8 cellular contexts compared by ENCODE assay signal in the genomic region with DNA sequence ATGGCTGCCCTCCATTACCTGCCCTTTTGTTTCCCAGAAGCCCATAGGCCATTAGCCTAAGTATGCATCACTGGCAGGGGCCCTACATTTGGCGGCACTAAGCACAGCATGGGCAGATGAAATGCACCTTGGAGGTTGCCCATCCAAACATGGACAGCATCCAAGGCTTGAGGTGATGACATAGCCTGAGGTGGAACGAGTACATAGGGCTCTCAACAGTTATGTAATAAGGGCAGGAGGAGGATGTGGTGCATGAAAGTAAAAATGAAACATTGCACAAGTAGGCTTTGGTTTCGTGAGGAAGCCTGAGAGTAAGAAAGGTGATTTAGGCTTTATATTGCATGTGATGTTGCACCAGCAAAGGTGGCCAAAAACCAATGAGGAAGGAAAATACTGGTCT.
A peak's percentile ranks its signal among the peaks of the same experiment; 100 is the strongest.
DNase-seq lines count a peak whose midpoint lies in the region; ATAC-seq and TF ChIP-seq lines count a peak whose summit lies in the region.

No MANE protein-coding gene starts in this region.

- no peaks in the 10 kb centered on the region for H3K9me3 ChIP-seq in CD8-positive, alpha-beta T cell (ENCODE audit: low read length)

- POLR2A ChIA-PET in CD8-positive, alpha-beta T cell (lab: Charles Lee) = interaction anchor here (1.1 kb wide), 1 partner anchor 25 kb away, joined by 3 read pairs; no protein-coding TSS in a partner anchor
- POLR2A ChIA-PET in activated CD4-positive, alpha-beta memory T cell treated with anti-CD3 and anti-CD28 coated beads, Interleukin-2, amount 10 ng/mL, durations not matched to agents 7 days and 5 days (lab: Charles Lee) = interaction anchor here (1.4 kb wide), 1 partner anchor 42 kb away, joined by 3 read pairs; no protein-coding TSS in a partner anchor
- POLR2A ChIA-PET in HEK293T (lab: Yijun Ruan, JAX) = no interaction called here

- H2BK5ac ChIP-seq in mesendoderm (ENCODE audit: low read length) = no peak overlapping the region

- peaks cover 5% of the 10 kb centered on the region for H3K4me1 ChIP-seq in CD8-positive, alpha-beta T cell (ENCODE audit: insufficient read depth, low read length)
- no peaks in the 10 kb centered on the region for H3K4me1 ChIP-seq in mesendoderm (ENCODE audit: control insufficient read depth, low read depth, low read length)

- CTCF ChIA-PET in CD8-positive, alpha-beta T cell (lab: Charles Lee) = no interaction called here
- CTCF ChIA-PET in activated CD4-positive, alpha-beta memory T cell treated with anti-CD3 and anti-CD28 coated beads, Interleukin-2, amount 10 ng/mL, durations not matched to agents 7 days and 5 days (lab: Charles Lee) = no interaction called here
- CTCF ChIA-PET in HEK293T (lab: Yijun Ruan, JAX) = no interaction called here

- intact Hi-C loops in CD8-positive, alpha-beta T cell (cut with DNase I, micrococcal nuclease) = no loop called here

- H3K4me2 ChIP-seq in mesendoderm (ENCODE audit: low read length) = no peak overlapping the region

- H3K27me3 ChIP-seq in CD8-positive, alpha-beta T cell (ENCODE audit: insufficient read depth, low read length) = no peaks in the 10 kb centered on the region
- no peaks in the 10 kb centered on the region for H3K27me3 ChIP-seq in mesendoderm (ENCODE audit: insufficient read depth, low read length, poor library complexity)

- no peaks in the 10 kb centered on the region for H3K79me1 ChIP-seq in mesendoderm (ENCODE audit: low read length)

- H3K18ac ChIP-seq in mesendoderm (ENCODE audit: low read length) = no peak overlapping the region

- H3K4me1 Mint-ChIP-seq in CD8-positive, alpha-beta T cell (ENCODE audit: low read depth) = peaks cover 9% of the 10 kb centered on the region
- H3K4me1 Mint-ChIP-seq in activated CD4-positive, alpha-beta memory T cell treated with anti-CD3 and anti-CD28 coated beads, Interleukin-2, amount 10 ng/mL, durations not matched to agents 7 days and 5 days = peaks cover 10% of the 10 kb centered on the region

- no peak overlapping the region for H3K23ac ChIP-seq in mesendoderm (ENCODE audit: low read length)

- H3K36me3 ChIP-seq in CD8-positive, alpha-beta T cell (ENCODE audit: insufficient read depth, low read length) = no peaks in the 10 kb centered on the region
- H3K36me3 ChIP-seq in mesendoderm (ENCODE audit: control insufficient read depth, insufficient read depth, low read length) = no peaks in the 10 kb centered on the region

- no peak overlapping the region for H3K4me3 ChIP-seq in CD8-positive, alpha-beta T cell (ENCODE audit: low read depth, low read length)
- no peak overlapping the region for H3K4me3 ChIP-seq in mesendoderm (ENCODE audit: low read length)

- H3K36me3 Mint-ChIP-seq in CD8-positive, alpha-beta T cell = no peaks in the 10 kb centered on the region
- no peaks in the 10 kb centered on the region for H3K36me3 Mint-ChIP-seq in activated CD4-positive, alpha-beta memory T cell treated with anti-CD3 and anti-CD28 coated beads, Interleukin-2, amount 10 ng/mL, durations not matched to agents 7 days and 5 days (ENCODE audit: low read depth)

- H3K9me3 Mint-ChIP-seq in CD8-positive, alpha-beta T cell = peaks cover 8% of the 10 kb centered on the region
- H3K9me3 Mint-ChIP-seq in activated CD4-positive, alpha-beta memory T cell treated with anti-CD3 and anti-CD28 coated beads, Interleukin-2, amount 10 ng/mL, durations not matched to agents 7 days and 5 days = peaks cover 4% of the 10 kb centered on the region

- no peak overlapping the region for H3K27ac ChIP-seq in CD8-positive, alpha-beta T cell (ENCODE audit: low read depth, low read length)
- H3K27ac ChIP-seq in mesendoderm (ENCODE audit: low read depth, low read length) = no peak overlapping the region

- no CpG with 5 or more reads among the region's 3 CpGs for WGBS in mesendoderm (ENCODE audit: extremely low coverage, insufficient coverage, low lambda C conversion rate)

- peak; percentile 69 for ATAC-seq in CD8-positive, alpha-beta T cell
- ATAC-seq in GM19328 (IDR thresholded peaks at IDR 0.05; ENCODE audit: unreplicated experiment) = peak; percentile 96
- ATAC-seq in HG03139 (IDR thresholded peaks at IDR 0.05; ENCODE audit: unreplicated experiment) = peak; percentile 98

- TF ChIP-seq CTCF in CD8-positive, alpha-beta T cell (IDR thresholded peaks at IDR 0.05) = no peak

- H3K27me3 Mint-ChIP-seq in CD8-positive, alpha-beta T cell (ENCODE audit: low read depth) = no peaks in the 10 kb centered on the region
- no peaks in the 10 kb centered on the region for H3K27me3 Mint-ChIP-seq in activated CD4-positive, alpha-beta memory T cell treated with anti-CD3 and anti-CD28 coated beads, Interleukin-2, amount 10 ng/mL, durations not matched to agents 7 days and 5 days

- no peak overlapping the region for H4K8ac ChIP-seq in mesendoderm (ENCODE audit: low read depth, low read length)

- peak in 4 of 7 experiments; percentile 4 to 57 (median 17) for DNase-seq in CD8-positive, alpha-beta T cell
- DNase-seq in activated CD4-positive, alpha-beta memory T cell treated with anti-CD3 and anti-CD28 coated beads, Interleukin-2, amount 10 ng/mL, durations not matched to agents 7 days and 5 days = peak; percentile 17
- DNase-seq in stimulated activated CD4-positive, alpha-beta T cell treated with anti-CD3 and anti-CD28 coated beads, Interleukin-2, amount 100 ng/mL, for 4 hours (ENCODE audit: low read depth) = peak; percentile 9
- DNase-seq in HEK293T (ENCODE audit: extremely low spot score) (no peak), mesendoderm (no peak), HPDE6-E6E7 (ENCODE audit: extremely low spot score) (no peak)

- no peak overlapping the region for H2BK120ac ChIP-seq in mesendoderm (ENCODE audit: low read depth, low read length)

- no peak overlapping the region for H2AK5ac ChIP-seq in mesendoderm (ENCODE audit: low read length)

- H3K4ac ChIP-seq in mesendoderm (ENCODE audit: low read depth, low read length) = no peak overlapping the region

- H2BK15ac ChIP-seq in mesendoderm (replicated peaks; ENCODE audit: low read depth) = no peak overlapping the region

- no peak overlapping the region for H3K56ac ChIP-seq in mesendoderm (ENCODE audit: low read length)

- H4K5ac ChIP-seq in mesendoderm (ENCODE audit: low read length) = no peak overlapping the region

- H3K4me3 Mint-ChIP-seq in CD8-positive, alpha-beta T cell = peak overlapping the region; percentile 56
- H3K4me3 Mint-ChIP-seq in activated CD4-positive, alpha-beta memory T cell treated with anti-CD3 and anti-CD28 coated beads, Interleukin-2, amount 10 ng/mL, durations not matched to agents 7 days and 5 days = no peak overlapping the region

- no peaks in the 10 kb centered on the region for H3K79me2 ChIP-seq in mesendoderm (ENCODE audit: control insufficient read depth, insufficient read depth, low read length)

- H3K27ac Mint-ChIP-seq in CD8-positive, alpha-beta T cell = peak overlapping the region; percentile 94
- H3K27ac Mint-ChIP-seq in activated CD4-positive, alpha-beta memory T cell treated with anti-CD3 and anti-CD28 coated beads, Interleukin-2, amount 10 ng/mL, durations not matched to agents 7 days and 5 days = no peak overlapping the region

- H3K9ac ChIP-seq in mesendoderm (ENCODE audit: low read length) = no peak overlapping the region

TF ChIP-seq in HEK293T, 16 proteins besides CTCF, POLR2A, EP300 and RAD21:
- TF ChIP-seq L3MBTL2 (conservative IDR thresholded peaks at IDR 0.05) = no peak
- no peak for TF ChIP-seq HDGF (IDR thresholded peaks at IDR 0.05; ENCODE audit: borderline replicate concordance)
TF ChIP-seq in HEK293T: peak in this region for 0.

Comparison
In these comparisons a context has a peak if more than half of its experiments do, and no peak if none do; other contexts are left out.
1. DNase-seq: peak in CD8-positive, alpha-beta T cell (4 of 7), activated CD4-positive, alpha-beta memory T cell treated with anti-CD3 and anti-CD28 coated beads, Interleukin-2, amount 10 ng/mL, durations not matched to agents 7 days and 5 days (single experiment) and stimulated activated CD4-positive, alpha-beta T cell treated with anti-CD3 and anti-CD28 coated beads, Interleukin-2, amount 100 ng/mL, for 4 hours (single experiment); none in HEK293T (single experiment), mesendoderm (single experiment) and HPDE6-E6E7 (single experiment).
2. Peak in every context shown above with its lines, with median percentiles within 50 percentile points of each other: ATAC-seq.